In genomic region chr6:126172151-126172550, GRCh38 we compare ENCODE assay signal across 15 cellular contexts.
DNase-seq lines count a peak whose midpoint lies in the region; TF ChIP-seq lines count a peak whose summit lies in the region.
"Had no signal": no experiment of that assay in that cellular context is flagged by ENCODE, and none has a peak within 500 bp of the region (broad histone marks: within the 10 kb centered on the region; RNA-seq: fewer than 3 reads in every experiment).

No MANE protein-coding gene starts in this region.

- H3K9me3 Mint-ChIP-seq in nephron (peaks cover 5% of the 10 kb centered on the region), osteocyte (ENCODE audit: unreplicated experiment) (no peaks in the 10 kb centered on the region)
- H3K9me3 Mint-ChIP-seq in activated naive CD4-positive, alpha-beta T cell treated with anti-CD3 and anti-CD28 coated beads for 36 hours = no peaks in the 10 kb centered on the region
- H3K9me3 Mint-ChIP-seq: CD4-positive, CD25-positive, alpha-beta regulatory T cell had no signal

- CTCF ChIA-PET in activated naive CD4-positive, alpha-beta T cell treated with anti-CD3 and anti-CD28 coated beads for 36 hours (lab: Charles Lee) = no interaction called here

- peak; percentile 73 for DNase-seq in G401 (ENCODE audit: low spot score)
- DNase-seq in NCI-H524 treated with DMSO at 0.1 percent for 48 hours (lab: John Stamatoyannopoulos, UW) = peak; percentile 95
- DNase-seq in astrocyte of the cerebellum (ENCODE audit: low read depth) = peak; percentile 13
- no peak for DNase-seq in EL
- DNase-seq in activated naive CD4-positive, alpha-beta T cell treated with anti-CD3 and anti-CD28 coated beads for 36 hours = no peak
- no peak for DNase-seq in osteocyte (ENCODE audit: extremely low spot score, unreplicated experiment)
- DNase-seq: ACHN; Calu3; CD4-positive, CD25-positive, alpha-beta regulatory T cell; DMS 273 treated with DMSO at 0.1 percent for 48 hours; GOT3 had no signal

- TF ChIP-seq CTCF in astrocyte of the cerebellum (IDR thresholded peaks at IDR 0.05; ENCODE audit: low read depth, low read length, missing control alignments) = no peak
- no peak for TF ChIP-seq CTCF in nephron (IDR thresholded peaks at IDR 0.05; ENCODE audit: unreplicated experiment in 3 of 3)
- no peak for TF ChIP-seq CTCF in osteocyte (IDR thresholded peaks at IDR 0.05)

- intact Hi-C loops in activated naive CD4-positive, alpha-beta T cell treated with anti-CD3 and anti-CD28 coated beads for 36 hours (cut with micrococcal nuclease) = no loop called here

- H3K4me3 ChIP-seq in astrocyte of the cerebellum (ENCODE audit: low read depth, low read length) = no peak overlapping the region
- H3K4me3 ChIP-seq: BLaER1 treated with 17β-estradiol and CSF1 and Interleukin-3, amounts not matched to agents 10 nM and 100 nM; HAP-1; K562 had no signal

- in situ Hi-C loops in G401 (cut with HindIII; ENCODE audit: low sequenced_read_pairs) = no loop called here
- in situ Hi-C loops in astrocyte of the cerebellum (cut with HindIII; ENCODE audit: low sequenced_read_pairs) = no loop called here

- H3K27ac Mint-ChIP-seq in nephron (peak overlapping the region; percentile 11 to 87 (median 82)), osteocyte (ENCODE audit: unreplicated experiment) (no peak overlapping the region)
- no peak overlapping the region for H3K27ac Mint-ChIP-seq in activated naive CD4-positive, alpha-beta T cell treated with anti-CD3 and anti-CD28 coated beads for 36 hours

- H3K36me3 Mint-ChIP-seq in nephron (ENCODE audit: low read depth) (peaks cover 4% of the 10 kb centered on the region), osteocyte (ENCODE audit: unreplicated experiment) (no peaks in the 10 kb centered on the region)
- H3K36me3 Mint-ChIP-seq in activated naive CD4-positive, alpha-beta T cell treated with anti-CD3 and anti-CD28 coated beads for 36 hours (ENCODE audit: low read depth) = no peaks in the 10 kb centered on the region
- H3K36me3 Mint-ChIP-seq: CD4-positive, CD25-positive, alpha-beta regulatory T cell had no signal

- H3K4me1 Mint-ChIP-seq in nephron (peaks cover 46% of the 10 kb centered on the region), osteocyte (ENCODE audit: unreplicated experiment) (no peaks in the 10 kb centered on the region)
- peaks cover 4% of the 10 kb centered on the region for H3K4me1 Mint-ChIP-seq in activated naive CD4-positive, alpha-beta T cell treated with anti-CD3 and anti-CD28 coated beads for 36 hours (ENCODE audit: low read depth)

- H3K27me3 Mint-ChIP-seq in nephron (ENCODE audit: low read depth) (no peaks in the 10 kb centered on the region), osteocyte (ENCODE audit: unreplicated experiment) (peaks cover 2% of the 10 kb centered on the region)
- H3K27me3 Mint-ChIP-seq in activated naive CD4-positive, alpha-beta T cell treated with anti-CD3 and anti-CD28 coated beads for 36 hours (ENCODE audit: low read depth) = no peaks in the 10 kb centered on the region

- H3K4me3 Mint-ChIP-seq in nephron = no peak overlapping the region
- H3K4me3 Mint-ChIP-seq in activated naive CD4-positive, alpha-beta T cell treated with anti-CD3 and anti-CD28 coated beads for 36 hours = no peak overlapping the region
- H3K4me3 Mint-ChIP-seq in osteocyte (ENCODE audit: unreplicated experiment) = no peak overlapping the region
- H3K4me3 Mint-ChIP-seq: CD4-positive, CD25-positive, alpha-beta regulatory T cell had no signal

Comparison
In these comparisons a context has a peak if more than half of its experiments do, and no peak if none do; other contexts are left out.
1. DNase-seq: peak in G401 (single experiment), NCI-H524 treated with DMSO at 0.1 percent for 48 hours (single experiment) and astrocyte of the cerebellum (single experiment); none in EL (single experiment), activated naive CD4-positive, alpha-beta T cell treated with anti-CD3 and anti-CD28 coated beads for 36 hours (single experiment) and osteocyte (single experiment).
2. H3K27ac Mint-ChIP-seq: peak in nephron (3 of 3); none in activated naive CD4-positive, alpha-beta T cell treated with anti-CD3 and anti-CD28 coated beads for 36 hours (single experiment) and osteocyte (single experiment).